Comparison of ENCODE assay signal across 25 cellular contexts in the genomic region with DNA sequence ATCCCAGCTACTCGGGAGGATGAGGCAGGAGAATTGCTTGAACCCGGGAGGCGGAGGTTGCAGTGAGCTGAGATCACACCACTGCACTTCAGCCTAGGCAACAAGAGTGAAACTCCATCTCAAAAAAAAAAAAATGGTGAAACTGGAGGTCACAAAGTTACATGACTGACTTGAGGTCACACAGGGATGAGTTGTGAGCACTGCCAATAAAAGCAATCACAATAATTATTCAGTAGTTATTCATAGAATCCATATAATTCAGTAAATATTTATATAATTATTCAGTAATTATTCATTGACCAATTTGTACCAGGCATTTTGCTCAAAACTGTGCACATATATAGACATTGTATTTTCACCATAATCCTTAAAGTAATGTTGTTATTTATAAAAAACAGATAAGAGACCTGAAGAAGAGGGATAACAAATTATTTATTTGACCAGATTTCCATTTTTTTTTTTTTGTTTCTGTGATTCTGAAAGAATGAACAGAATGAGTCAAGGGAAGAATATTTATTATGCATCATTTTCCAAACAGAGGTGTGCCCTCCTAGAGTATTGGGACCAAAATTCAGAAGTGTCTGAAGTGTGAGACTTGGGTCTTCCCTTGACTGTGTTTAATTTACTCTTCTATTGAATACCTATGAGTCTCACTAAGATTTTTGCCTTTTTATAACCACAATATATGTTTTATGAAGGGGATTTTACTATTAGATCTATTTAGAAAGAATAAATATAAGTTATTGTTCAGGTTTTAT.
"Had no signal": no experiment of that assay in that cellular context is flagged by ENCODE, and none has a peak within 500 bp of the region (broad histone marks: within the 10 kb centered on the region; RNA-seq: fewer than 3 reads in every experiment).

No MANE protein-coding gene starts in this region.

- ATAC-seq: natural killer cell; pancreas; right lobe of liver; stimulated activated effector memory CD8-positive, alpha-beta T cell treated with anti-CD3 and anti-CD28 coated beads, Interleukin-12 subunit alpha, Interleukin-12 subunit beta, amount 100 ng/mL, for 72 hours; stimulated activated naive B cell treated with anti-CD40 and anti-IgM and Interleukin-4, amounts not matched to agents 10 μg/mL and 1 μg/mL and 100 μg/mL, for 72 hours had no signal

- H3K4me1 ChIP-seq: neural progenitor cell, pancreas, prostate gland, right atrium auricular region, right lobe of liver, sigmoid colon, stomach, thyroid gland, tibial nerve, upper lobe of left lung, vagina had no signal

- H3K27ac ChIP-seq: neural progenitor cell, pancreas, prostate gland, right atrium auricular region, right lobe of liver, sigmoid colon, stomach, thoracic aorta, thyroid gland, tibial nerve, upper lobe of left lung, vagina had no signal

- H3K36me3 ChIP-seq: neural progenitor cell, pancreas, prostate gland, right atrium auricular region, right lobe of liver, sigmoid colon, stomach, thoracic aorta, thyroid gland, tibial nerve, upper lobe of left lung, vagina had no signal

- DNase-seq: natural killer cell; occipital lobe; pancreas; retina; right lobe of liver; sigmoid colon; small intestine; stimulated activated CD4-positive, alpha-beta T cell treated with anti-CD3 and anti-CD28 coated beads, Interleukin-15, amount 100 ng/mL, for 24 hours; stimulated activated CD4-positive, alpha-beta T cell treated with anti-CD3 and anti-CD28 coated beads, Interleukin-2, amount 100 ng/mL, for 24 hours; stimulated activated CD4-positive, alpha-beta T cell treated with anti-CD3 and anti-CD28 coated beads, Interleukin-2, amount 100 ng/mL, for 48 hours; stimulated activated CD4-positive, alpha-beta T cell treated with anti-CD3 and anti-CD28 coated beads, Interleukin-4, amount 100 ng/mL, for 24 hours; stimulated activated naive B cell treated with anti-CD40 and anti-IgM and Interleukin-4, amounts not matched to agents 10 μg/mL and 1 μg/mL and 100 μg/mL, for 72 hours; stimulated activated naive CD4-positive, alpha-beta T cell treated with Interleukin-2 at 50 U/mL for 16 hours; stomach; thyroid gland; trophoblast cell; upper lobe of left lung had no signal

- H3K9ac ChIP-seq: neural progenitor cell had no signal

- H2AFZ ChIP-seq: neural progenitor cell had no signal

- H3K4me3 ChIP-seq: neural progenitor cell, pancreas, prostate gland, right atrium auricular region, right lobe of liver, sigmoid colon, stomach, thoracic aorta, thyroid gland, tibial nerve, upper lobe of left lung, vagina had no signal

- H3K4me2 ChIP-seq: neural progenitor cell had no signal

- FAIRE-seq: small intestine, urothelium cell line had no signal

- H3K27me3 ChIP-seq: neural progenitor cell, pancreas, right atrium auricular region, right lobe of liver, sigmoid colon, stomach, thyroid gland, tibial nerve, upper lobe of left lung, vagina had no signal

- H3K9me3 ChIP-seq: pancreas, prostate gland, right atrium auricular region, right lobe of liver, sigmoid colon, stomach, thoracic aorta, thyroid gland, upper lobe of left lung, vagina had no signal
